Comparison of ENCODE assay signal across 18 cellular contexts in the genomic region with DNA sequence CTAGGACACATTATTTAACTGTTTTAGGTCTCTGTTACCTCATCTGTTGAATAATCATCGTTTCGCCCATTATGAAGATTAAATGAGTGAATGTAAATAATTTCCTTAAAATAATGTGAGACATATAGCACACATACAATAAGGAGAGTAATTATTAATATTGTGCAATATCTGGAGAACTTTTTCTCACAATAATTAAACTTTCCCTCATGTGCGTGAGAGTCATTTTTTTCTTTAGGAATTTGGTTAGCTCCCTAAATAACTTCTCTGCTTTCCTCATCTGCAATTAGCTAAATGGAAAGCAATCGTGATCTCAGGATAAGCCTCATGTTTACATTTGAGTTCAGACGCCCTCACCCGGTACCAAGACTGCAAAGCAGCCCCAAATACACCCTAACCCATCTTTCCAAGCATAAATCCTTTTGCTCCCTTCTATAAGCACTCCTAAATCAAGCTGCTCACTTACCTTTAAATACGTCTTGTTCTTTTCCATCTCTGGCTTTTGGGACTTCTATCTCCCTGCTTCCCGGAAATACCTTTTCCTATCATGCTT.
DNase-seq lines count a peak whose midpoint lies in the region; TF ChIP-seq lines count a peak whose summit lies in the region.
"Had no signal": no experiment of that assay in that cellular context is flagged by ENCODE, and none has a peak within 500 bp of the region (broad histone marks: within the 10 kb centered on the region; RNA-seq: fewer than 3 reads in every experiment).

No MANE protein-coding gene starts in this region.

- no peaks in the 10 kb centered on the region for H3K36me3 ChIP-seq in effector memory CD4-positive, alpha-beta T cell (ENCODE audit: control insufficient read depth, insufficient read depth, low read length)
- H3K36me3 ChIP-seq: adrenal gland, heart right ventricle had no signal

- TF ChIP-seq CTCF in AG04450 (IDR thresholded peaks at IDR 0.05; ENCODE audit: low read depth, low read length) (0 out of 2 replicates have a peak, but pooled peaks have one; percentile 5), fibroblast of villous mesenchyme (IDR thresholded peaks at IDR 0.05; ENCODE audit: insufficient read depth, low read depth, low read length) (peak; percentile 19)

- H3K27me3 ChIP-seq in AG04450 (ENCODE audit: control insufficient read depth, insufficient read depth, low read length), result no peaks in the 10 kb centered on the region
- H3K27me3 ChIP-seq in effector memory CD4-positive, alpha-beta T cell (replicated peaks; ENCODE audit: control insufficient read depth, insufficient read depth, low read length, poor library complexity, severe bottlenecking), result no peaks in the 10 kb centered on the region
- H3K27me3 ChIP-seq: adrenal gland had no signal

- no peaks in the 10 kb centered on the region for H3K9me3 ChIP-seq in AG04450 (ENCODE audit: control insufficient read depth, insufficient read depth, low read length)
- no peaks in the 10 kb centered on the region for H3K9me3 ChIP-seq in effector memory CD4-positive, alpha-beta T cell (ENCODE audit: control insufficient read depth, low read length)
- H3K9me3 ChIP-seq: adrenal gland, heart right ventricle had no signal

- POLR2A ChIA-PET in AG04450 (lab: Yijun Ruan, JAX), result no interaction called here

- H3K4me3 ChIP-seq in AG04450 (ENCODE audit: low read depth, low read length), result no peak overlapping the region
- H3K4me3 ChIP-seq in fibroblast of villous mesenchyme (ENCODE audit: low read depth, low read length), result no peak overlapping the region
- no peak overlapping the region for H3K4me3 ChIP-seq in effector memory CD4-positive, alpha-beta T cell (ENCODE audit: insufficient read depth, low read depth, low read length, poor library complexity, severe bottlenecking)
- H3K4me3 ChIP-seq: adrenal gland, heart right ventricle, SK-N-MC had no signal

- no peaks in the 10 kb centered on the region for H3K4me1 ChIP-seq in effector memory CD4-positive, alpha-beta T cell (ENCODE audit: control insufficient read depth, insufficient read depth, low read length, poor library complexity, severe bottlenecking)
- H3K4me1 ChIP-seq: heart right ventricle, parathyroid adenoma had no signal

- in situ Hi-C loops in SK-MEL-5 (cut with HindIII; ENCODE audit: low pct_unique_long_range_greater_than_20kb, low sequenced_read_pairs), result no loop called here

- no peak for DNase-seq in AG04450 (ENCODE audit: low read depth, low spot score)
- peak; percentile 38 for DNase-seq in HT-29 (ENCODE audit: low spot score)
- peak; percentile 52 for DNase-seq in SK-MEL-5 (ENCODE audit: low read depth, low spot score)
- peak; percentile 4 for DNase-seq in fibroblast of villous mesenchyme (ENCODE audit: low read depth)
- no peak for DNase-seq in CD1c-positive myeloid dendritic cell (ENCODE audit: extremely low spot score)
- no peak for DNase-seq in DMS153 (lab: John Stamatoyannopoulos, UW)
- DNase-seq in islet precursor cell, result no peak
- no peak for DNase-seq in effector memory CD4-positive, alpha-beta T cell
- DNase-seq: activated B cell treated with CpG ODN at 0.5 μM for 24 hours; activated T-cell treated with anti-CD3 and anti-CD28 coated beads for 4 hours; adrenal gland; AML-193; effector memory CD8-positive, alpha-beta T cell; heart right ventricle; NCI-H345; stimulated activated CD4-positive, alpha-beta T cell treated with anti-CD3 and anti-CD28 coated beads, Interleukin-2, amount 100 ng/mL, for 24 hours had no signal

- H3K27ac ChIP-seq in AG04450 (ENCODE audit: low read depth, low read length), result no peak overlapping the region
- H3K27ac ChIP-seq in effector memory CD4-positive, alpha-beta T cell (ENCODE audit: insufficient read depth, low read length, poor library complexity, severe bottlenecking), result no peak overlapping the region
- H3K27ac ChIP-seq: adrenal gland, heart right ventricle, parathyroid adenoma, SK-N-MC had no signal

- CTCF ChIA-PET in AG04450 (lab: Charles Lee), result interaction anchor here (0.9 kb wide), 1 partner anchor 61 kb away, joined by 4 read pairs; no protein-coding TSS in a partner anchor

Comparison
In these comparisons a context has a peak if more than half of its experiments do, and no peak if none do; other contexts are left out.
1. DNase-seq: peak in HT-29 (single experiment), SK-MEL-5 (single experiment) and fibroblast of villous mesenchyme (single experiment); none in AG04450 (single experiment), CD1c-positive myeloid dendritic cell (single experiment), DMS153 (single experiment), islet precursor cell (single experiment) and effector memory CD4-positive, alpha-beta T cell (0 of 3).